In the genomic region with DNA sequence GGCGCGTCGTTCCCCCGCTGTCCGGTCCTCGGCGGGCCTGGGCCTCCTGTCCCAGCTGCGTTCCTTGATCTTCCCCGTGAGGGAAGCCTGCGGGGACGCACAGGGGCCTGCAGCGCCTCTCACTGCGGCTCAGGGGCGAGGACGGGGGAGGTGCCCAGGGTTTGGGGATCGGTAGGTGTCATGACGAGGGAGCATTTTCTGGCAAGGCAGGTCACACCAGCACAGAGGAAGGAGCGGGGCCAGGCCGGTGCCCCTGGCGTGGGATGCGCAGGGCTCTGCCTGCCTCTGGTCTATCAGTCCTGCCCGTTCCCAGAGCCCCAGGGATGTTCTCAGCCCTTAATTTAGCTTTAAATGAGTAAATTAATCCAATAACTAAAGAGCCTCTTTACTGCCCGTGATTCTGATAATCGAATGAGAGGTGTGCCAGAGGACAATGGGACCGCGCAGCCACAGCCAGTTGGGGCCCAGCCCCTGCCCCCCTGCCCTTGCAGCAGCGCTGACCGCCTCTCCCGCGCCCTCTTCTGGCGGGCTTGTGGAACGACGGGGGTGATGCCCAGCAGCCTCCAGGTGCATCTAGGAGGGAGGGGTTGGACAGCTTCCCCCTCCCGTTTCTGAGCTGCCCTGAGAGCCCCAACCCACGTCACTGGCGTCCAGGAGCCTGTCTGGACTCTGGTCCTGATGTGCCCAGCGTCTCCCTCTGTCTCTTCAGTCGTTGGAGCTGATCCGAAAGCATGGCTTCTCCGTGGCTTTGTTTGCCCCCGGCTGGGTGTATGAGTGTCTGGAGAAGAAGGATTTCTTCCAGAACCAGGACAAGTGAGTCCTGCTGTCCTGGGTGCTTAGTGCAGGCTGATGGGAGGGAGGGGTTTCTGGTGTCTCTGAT, we compare ENCODE assay signal across 7 cellular contexts. TPM values are rescaled to one million over a fixed set of nuclear protein-coding genes. Genes with fewer than 3 reads are reported as not detected.
DNase-seq lines count a peak whose midpoint lies in the region; ATAC-seq, FAIRE-seq and TF ChIP-seq lines count a peak whose summit lies in the region.

No MANE protein-coding gene starts in this region.

- no peaks in the 10 kb centered on the region for H3K27me3 Mint-ChIP-seq in nephron (ENCODE audit: low read depth)

- H3K9me1 ChIP-seq in endothelial cell of umbilical vein (replicated peaks; ENCODE audit: control insufficient read depth, extremely low read depth, insufficient read depth, low read length): no peaks in the 10 kb centered on the region

- no peaks in the 10 kb centered on the region for H3K9me3 ChIP-seq in endothelial cell of umbilical vein (replicated peaks; ENCODE audit: control insufficient read depth, insufficient read depth, low read length)

- intact Hi-C loops in endothelial cell of umbilical vein (cut with micrococcal nuclease): loop anchor here (1.0 to 10.0 kb wide), 4 partner anchors 17 to 82 kb away; no protein-coding TSS in a partner anchor

- DNase-seq in GM10266 (ENCODE audit: extremely low spot score) (peak; percentile 82), NCI-H128 (lab: John Stamatoyannopoulos, UW; ENCODE audit: unreplicated experiment) (peak; percentile 8), endothelial cell of umbilical vein (ENCODE audit: low read depth, low spot score) (peak; percentile 30), HPDE6-E6E7 (ENCODE audit: extremely low spot score) (no peak)
- peak; percentile 52 for DNase-seq in activated CD4-positive, alpha-beta T cell treated with anti-CD3 and anti-CD28 coated beads, Interleukin-2, amount 50 U/mL, for 1 hour

- H2AFZ ChIP-seq in endothelial cell of umbilical vein (ENCODE audit: low read depth, low read length): no peak overlapping the region

- peaks cover 0 to 18% of the 10 kb centered on the region in 2 experiments for H3K36me3 ChIP-seq in endothelial cell of umbilical vein (ENCODE audit: control insufficient read depth in 2 of 2, extremely low read depth in 1 of 2, insufficient read depth in 2 of 2, low read length in 2 of 2)

- CTCF ChIA-PET in endothelial cell of umbilical vein (lab: Charles Lee): interaction anchor here (0.6 to 14.1 kb wide), 13 partner anchors 8 to 318 kb away, joined by 3 to 428 read pairs (median 5); a partner anchor contains a TSS

- no peak overlapping the region for H3K4me3 Mint-ChIP-seq in nephron

- no peak overlapping the region for H3K27ac ChIP-seq in endothelial cell of umbilical vein (ENCODE audit: insufficient read depth, low read depth, low read length)

- no TSS peak for BruUV-seq in endothelial cell of umbilical vein (replicated peaks; lab: Mats Ljungman, UMichigan)

- no peak overlapping the region for H3K9ac ChIP-seq in endothelial cell of umbilical vein (replicated peaks; ENCODE audit: extremely low read depth, insufficient read depth, low read length)

- ATAC-seq in HG03439 (IDR thresholded peaks at IDR 0.05; ENCODE audit: unreplicated experiment): no peak

- peak; percentile 59 for FAIRE-seq in endothelial cell of umbilical vein (lab: Jason Lieb, UNC)

- POLR2A ChIA-PET in endothelial cell of umbilical vein (lab: Charles Lee): no interaction called here

- H3K36me3 Mint-ChIP-seq in nephron (ENCODE audit: low read depth): peaks cover 28% of the 10 kb centered on the region

- no peaks in the 10 kb centered on the region for H4K20me1 ChIP-seq in endothelial cell of umbilical vein (replicated peaks; ENCODE audit: control insufficient read depth, extremely low read depth, insufficient read depth, low read length)

- H3K9me3 Mint-ChIP-seq in nephron: no peaks in the 10 kb centered on the region

- no peaks in the 10 kb centered on the region for H3K79me2 ChIP-seq in endothelial cell of umbilical vein (ENCODE audit: control insufficient read depth, insufficient read depth, low read length)

- no peak overlapping the region for H3K27ac Mint-ChIP-seq in nephron

- no peak overlapping the region for H3K4me3 ChIP-seq in endothelial cell of umbilical vein (replicated peaks in 1 of 3; ENCODE audit: insufficient read depth in 1 of 3, low read depth in 1 of 3, low read length in 3 of 3)

- TF ChIP-seq CTCF in GM10266 (IDR thresholded peaks at IDR 0.05; ENCODE audit: control insufficient read depth, insufficient read depth, low read depth, missing control alignments): peak; percentile 81
- TF ChIP-seq CTCF in endothelial cell of umbilical vein (IDR thresholded peaks at IDR 0.05; ENCODE audit: extremely low read depth in 1 of 2, insufficient read depth in 1 of 2, low read depth in 1 of 2, low read length in 2 of 2): peak; percentile 90
- peak; percentile 65 to 81 (median 75) for TF ChIP-seq CTCF in nephron (IDR thresholded peaks at IDR 0.05; ENCODE audit: unreplicated experiment in 3 of 3)

- H3K4me1 Mint-ChIP-seq in nephron: peaks cover 7% of the 10 kb centered on the region

- H3K4me2 ChIP-seq in endothelial cell of umbilical vein (ENCODE audit: insufficient read depth, low read length): no peak overlapping the region

- dilution Hi-C loops in endothelial cell of umbilical vein (cut with MboI; ENCODE audit: extremely low pct_ligation_motif_present, low sequenced_read_pairs): no loop called here

- no peaks in the 10 kb centered on the region for H3K4me1 ChIP-seq in endothelial cell of umbilical vein (ENCODE audit: control insufficient read depth, extremely low read depth, insufficient read depth, low read length)

- no peaks in the 10 kb centered on the region for H3K27me3 ChIP-seq in endothelial cell of umbilical vein (ENCODE audit: control insufficient read depth in 2 of 2, insufficient read depth in 2 of 2, low read length in 2 of 2)

- no peak for TF ChIP-seq POLR2A in endothelial cell of umbilical vein (IDR thresholded peaks at IDR 0.05; ENCODE audit: low read depth, low read length)

TF ChIP-seq in endothelial cell of umbilical vein, 7 proteins besides CTCF, POLR2A, EP300 and RAD21:
- TF ChIP-seq, protein P1, sequence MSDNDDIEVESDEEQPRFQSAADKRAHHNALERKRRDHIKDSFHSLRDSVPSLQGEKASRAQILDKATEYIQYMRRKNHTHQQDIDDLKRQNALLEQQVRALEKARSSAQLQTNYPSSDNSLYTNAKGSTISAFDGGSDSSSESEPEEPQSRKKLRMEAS (IDR thresholded peaks at IDR 0.05; ENCODE audit: insufficient read depth, insufficient read length): no peak
- TF ChIP-seq JUN (IDR thresholded peaks at IDR 0.05; ENCODE audit: borderline replicate concordance, insufficient read depth, insufficient read length, low read depth): no peak
- no peak for TF ChIP-seq POLR2AphosphoS5 (IDR thresholded peaks at IDR 0.05; ENCODE audit: insufficient read depth, low read depth, low read length)
- no peak for TF ChIP-seq GATA2 (IDR thresholded peaks at IDR 0.05; ENCODE audit: insufficient read depth, insufficient read length, low read depth, low read length)
- no peak for TF ChIP-seq MYC (IDR thresholded peaks at IDR 0.05; ENCODE audit: low read depth, low read length)
- no peak for TF ChIP-seq FOS (IDR thresholded peaks at IDR 0.05; ENCODE audit: borderline replicate concordance, insufficient read depth, low read length)
- TF ChIP-seq EZH2 (IDR thresholded peaks at IDR 0.05; ENCODE audit: borderline replicate concordance, low read depth, low read length, severe bottlenecking): no peak

RNA-seq across cellular contexts. Expression of a gene that starts 7.9 kb away (rescaled TPM):
- total RNA-seq in endothelial cell of umbilical vein: 20.8 and 27.2 TPM in 2 replicates
- 10.5 and 13.7 TPM in 2 replicates for polyA plus RNA-seq in endothelial cell of umbilical vein
- polyA plus RNA-seq in endothelial cell of umbilical vein (2011; cell fraction: cytosol; rRNA removed): 3.0 and 4.6 TPM in 2 replicates
- polyA plus RNA-seq in endothelial cell of umbilical vein (2011; cell fraction: nucleus; rRNA removed): 142 and 147 TPM in 2 replicates
- 17.2 and 26.3 TPM in 2 replicates for polyA plus RNA-seq in endothelial cell of umbilical vein (2012)
- 15.6 and 21.1 TPM in 2 replicates for polyA minus RNA-seq in endothelial cell of umbilical vein
- 9.3 TPM for polyA minus RNA-seq in endothelial cell of umbilical vein (2011; cell fraction: cytosol; rRNA and poly(A)+ RNA removed)
- 20.5 and 27.4 TPM in 2 replicates for polyA minus RNA-seq in endothelial cell of umbilical vein (2011; cell fraction: nucleus; rRNA and poly(A)+ RNA removed)

RNA-seq across cellular contexts. Expression of a gene that starts 58.6 kb away (rescaled TPM):
- 3.8 and 4.0 TPM in 2 replicates for total RNA-seq in endothelial cell of umbilical vein
- 2.5 and 3.1 TPM in 2 replicates for polyA plus RNA-seq in endothelial cell of umbilical vein
- polyA plus RNA-seq in endothelial cell of umbilical vein (2011; cell fraction: cytosol; rRNA removed): 1.6 and 1.7 TPM in 2 replicates
- 0.76 and 1.2 TPM in 2 replicates for polyA plus RNA-seq in endothelial cell of umbilical vein (2011; cell fraction: nucleus; rRNA removed)
- 0.83 and 1.5 TPM in 2 replicates for polyA plus RNA-seq in endothelial cell of umbilical vein (2012)
- polyA minus RNA-seq in endothelial cell of umbilical vein: 0.66 and 0.79 TPM in 2 replicates
- not detected for polyA minus RNA-seq in endothelial cell of umbilical vein (2011; cell fraction: cytosol; rRNA and poly(A)+ RNA removed)
- 0.34 and 0.53 TPM in 2 replicates for polyA minus RNA-seq in endothelial cell of umbilical vein (2011; cell fraction: nucleus; rRNA and poly(A)+ RNA removed)
